In genomic region chrX:10017866-10018265, GRCh38 we compare ENCODE assay signal across 10 cellular contexts. TPM values are rescaled to one million over a fixed set of nuclear protein-coding genes. Genes with fewer than 3 reads are reported as not detected.
DNase-seq lines count a peak whose midpoint lies in the region; ATAC-seq and TF ChIP-seq lines count a peak whose summit lies in the region.
"Had no signal": no experiment of that assay in that cellular context is flagged by ENCODE, and none has a peak within 500 bp of the region (broad histone marks: within the 10 kb centered on the region; RNA-seq: fewer than 3 reads in every experiment).

No MANE protein-coding gene starts in this region.

- in situ Hi-C loops in GM13976 (cut with MboI; ENCODE audit: low sequenced_read_pairs, unreplicated experiment) (no loop called here), G401 (cut with HindIII; ENCODE audit: low sequenced_read_pairs) (no loop called here)

- H3K27ac ChIP-seq in right cardiac atrium (ENCODE audit: low read length) (peak overlapping the region; percentile 19), upper lobe of left lung (peak overlapping the region; percentile 87 to 90 (median 88))

- DNase-seq in Right ventricle myocardium superior (no peak), left cardiac atrium (no peak), right cardiac atrium (no peak), upper lobe of left lung (no peak), GM13976 (ENCODE audit: low spot score) (no peak), G401 (ENCODE audit: low spot score) (no peak)
- DNase-seq: COR-L47, testis had no signal

- TF ChIP-seq EP300 in upper lobe of left lung (IDR thresholded peaks at IDR 0.05), result no peak

- H3K27me3 ChIP-seq in right cardiac atrium (ENCODE audit: control insufficient read depth, insufficient read depth) (no peaks in the 10 kb centered on the region), upper lobe of left lung (no peaks in the 10 kb centered on the region)
- H3K27me3 ChIP-seq: testis had no signal

- 33% methylated on average over 8 of the region's 8 CpGs for WGBS in right cardiac atrium
- WGBS in upper lobe of left lung, 2 donors, result 22 to 39% methylated on average over 8 of the region's 8 CpGs

- ATAC-seq in Right ventricle myocardium superior (ENCODE audit: poor library complexity) (peak; percentile 18), left cardiac atrium (no peak), SK-N-SH treated with all-trans-retinoic acid at 6 μM for 48 hours (peak; percentile 32; the same call in 2 of the 3 replicates), right cardiac atrium (no peak), upper lobe of left lung (ENCODE audit: low FRiP score in 2 of 2) (no peak), HG03139 (IDR thresholded peaks at IDR 0.05; ENCODE audit: unreplicated experiment) (no peak)

- H3K36me3 ChIP-seq in upper lobe of left lung, result no peaks in the 10 kb centered on the region

- TF ChIP-seq CTCF in upper lobe of left lung (IDR thresholded peaks at IDR 0.05), result no peak
- no peak for TF ChIP-seq CTCF in GM13976 (IDR thresholded peaks at IDR 0.05; ENCODE audit: borderline replicate concordance, control extremely low read depth, extremely low read depth, insufficient read depth, missing control alignments)

- intact Hi-C loops in Right ventricle myocardium superior (cut with DNase I) (loop anchor here (2.0 to 5.0 kb wide), 2 partner anchors 31 to 89 kb away; no protein-coding TSS in a partner anchor), left cardiac atrium (cut with DNase I) (no loop called here), right cardiac atrium (cut with DNase I) (no loop called here)

- peak in 1 of 4 donors; percentile 38 for TF ChIP-seq POLR2A in upper lobe of left lung (IDR thresholded peaks at IDR 0.05)

- H3K9me3 ChIP-seq in right cardiac atrium (ENCODE audit: control insufficient read depth, low read length), result no peaks in the 10 kb centered on the region
- no peaks in the 10 kb centered on the region for H3K9me3 ChIP-seq in upper lobe of left lung
- H3K9me3 ChIP-seq: testis had no signal

- peak overlapping the region; percentile 20 for H3K4me3 ChIP-seq in right cardiac atrium (ENCODE audit: low read length)
- H3K4me3 ChIP-seq in upper lobe of left lung, result peak overlapping the region in 1 of 4 donors; percentile 64
- H3K4me3 ChIP-seq: testis had no signal

- H3K4me1 ChIP-seq in right cardiac atrium (ENCODE audit: control insufficient read depth, insufficient read depth, low read length) (peaks cover 8% of the 10 kb centered on the region), upper lobe of left lung (peaks cover 2 to 36% (median 12%) of the 10 kb centered on the region in 4 donors)

TF ChIP-seq in SK-N-SH treated with all-trans-retinoic acid at 6 μM for 48 hours, 23 proteins besides CTCF, POLR2A, EP300 and RAD21:
- TF ChIP-seq OSR1 (CRISPR knock-in tag; IDR thresholded peaks at IDR 0.05), result no peak
- no peak for TF ChIP-seq RARB (CRISPR knock-in tag; IDR thresholded peaks at IDR 0.05)
- no peak for TF ChIP-seq ZFP3 (CRISPR knock-in tag; IDR thresholded peaks at IDR 0.05)
- no peak for TF ChIP-seq PPARA (CRISPR knock-in tag; IDR thresholded peaks at IDR 0.05; ENCODE audit: borderline replicate concordance)
- TF ChIP-seq BACH2 (CRISPR knock-in tag; IDR thresholded peaks at IDR 0.05; ENCODE audit: borderline replicate concordance), result no peak
- no peak for TF ChIP-seq ISL1 (CRISPR knock-in tag; IDR thresholded peaks at IDR 0.05)
- no peak for TF ChIP-seq ZC3H10 (CRISPR knock-in tag; IDR thresholded peaks at IDR 0.05)
- TF ChIP-seq, protein P1, sequence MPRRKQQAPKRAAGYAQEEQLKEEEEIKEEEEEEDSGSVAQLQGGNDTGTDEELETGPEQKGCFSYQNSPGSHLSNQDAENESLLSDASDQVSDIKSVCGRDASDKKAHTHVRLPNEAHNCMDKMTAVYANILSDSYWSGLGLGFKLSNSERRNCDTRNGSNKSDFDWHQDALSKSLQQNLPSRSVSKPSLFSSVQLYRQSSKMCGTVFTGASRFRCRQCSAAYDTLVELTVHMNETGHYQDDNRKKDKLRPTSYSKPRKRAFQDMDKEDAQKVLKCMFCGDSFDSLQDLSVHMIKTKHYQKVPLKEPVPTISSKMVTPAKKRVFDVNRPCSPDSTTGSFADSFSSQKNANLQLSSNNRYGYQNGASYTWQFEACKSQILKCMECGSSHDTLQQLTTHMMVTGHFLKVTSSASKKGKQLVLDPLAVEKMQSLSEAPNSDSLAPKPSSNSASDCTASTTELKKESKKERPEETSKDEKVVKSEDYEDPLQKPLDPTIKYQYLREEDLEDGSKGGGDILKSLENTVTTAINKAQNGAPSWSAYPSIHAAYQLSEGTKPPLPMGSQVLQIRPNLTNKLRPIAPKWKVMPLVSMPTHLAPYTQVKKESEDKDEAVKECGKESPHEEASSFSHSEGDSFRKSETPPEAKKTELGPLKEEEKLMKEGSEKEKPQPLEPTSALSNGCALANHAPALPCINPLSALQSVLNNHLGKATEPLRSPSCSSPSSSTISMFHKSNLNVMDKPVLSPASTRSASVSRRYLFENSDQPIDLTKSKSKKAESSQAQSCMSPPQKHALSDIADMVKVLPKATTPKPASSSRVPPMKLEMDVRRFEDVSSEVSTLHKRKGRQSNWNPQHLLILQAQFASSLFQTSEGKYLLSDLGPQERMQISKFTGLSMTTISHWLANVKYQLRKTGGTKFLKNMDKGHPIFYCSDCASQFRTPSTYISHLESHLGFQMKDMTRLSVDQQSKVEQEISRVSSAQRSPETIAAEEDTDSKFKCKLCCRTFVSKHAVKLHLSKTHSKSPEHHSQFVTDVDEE (CRISPR knock-in tag; IDR thresholded peaks at IDR 0.05), result no peak
- TF ChIP-seq TCF4 (CRISPR knock-in tag; IDR thresholded peaks at IDR 0.05; ENCODE audit: borderline replicate concordance), result no peak
- no peak for TF ChIP-seq TOX (CRISPR knock-in tag; IDR thresholded peaks at IDR 0.05; ENCODE audit: borderline replicate concordance)
- TF ChIP-seq ZNF70 (CRISPR knock-in tag; IDR thresholded peaks at IDR 0.05), result no peak
- TF ChIP-seq ZNF8 (CRISPR knock-in tag; IDR thresholded peaks at IDR 0.05), result no peak
- no peak for TF ChIP-seq SNAI2 (CRISPR knock-in tag; IDR thresholded peaks at IDR 0.05)
- TF ChIP-seq CSDC2 (CRISPR knock-in tag; IDR thresholded peaks at IDR 0.05), result no peak
TF ChIP-seq in SK-N-SH treated with all-trans-retinoic acid at 6 μM for 48 hours: peak in this region for 0.

RNA-seq across cellular contexts. Expression of gene CLDN34, which starts 50.7 kb away (rescaled TPM):
- total RNA-seq in Right ventricle myocardium superior, result not detected
- not detected for total RNA-seq in left cardiac atrium
- total RNA-seq in right cardiac atrium, result under 1 TPM in 3 of 4 donors, not detected in 1; 0.23 to 0.42 (median 0.36) TPM
- polyA plus RNA-seq in right cardiac atrium, result not detected
- total RNA-seq in upper lobe of left lung, result 1 to 10 TPM in 1 of 6 donors, under 1 TPM in 4, not detected in 1; 0.27 to 1.5 (median 0.55) TPM
- not detected in 2 replicates for total RNA-seq in G401 (2014; rRNA removed; shearing (Covaris generic))

Comparison
In these comparisons a context has a peak if more than half of its experiments do, and no peak if none do; other contexts are left out.
1. ATAC-seq: peak in Right ventricle myocardium superior (single experiment) and SK-N-SH treated with all-trans-retinoic acid at 6 μM for 48 hours (single experiment); none in left cardiac atrium (0 of 2), right cardiac atrium (0 of 2), upper lobe of left lung (0 of 2) and HG03139 (single experiment).